In genomic region chr14:65044596-65044959, GRCh38 we compare ENCODE assay signal across 19 cellular contexts. TPM values are rescaled to one million over a fixed set of nuclear protein-coding genes. Genes with fewer than 3 reads are reported as not detected.
DNase-seq lines count a peak whose midpoint lies in the region; ATAC-seq, FAIRE-seq and TF ChIP-seq lines count a peak whose summit lies in the region.
"Had no signal": no experiment of that assay in that cellular context is flagged by ENCODE, and none has a peak within 500 bp of the region (broad histone marks: within the 10 kb centered on the region; RNA-seq: fewer than 3 reads in every experiment).

No MANE protein-coding gene starts in this region.

- no peaks in the 10 kb centered on the region for H3K23me2 ChIP-seq in H9 (ENCODE audit: insufficient read length, low read depth, low read length, poor library complexity, severe bottlenecking)

- peak; percentile 90 to 96 for ATAC-seq in natural killer cell treated with Interleukin-12 subunit alpha and Interleukin-12 subunit beta and Interleukin-15 and Interleukin-18, amount 100 ng/mL, for 72 hours
- no peak for ATAC-seq in HG03342 (IDR thresholded peaks at IDR 0.05; ENCODE audit: unreplicated experiment)
- ATAC-seq: activated T-cell treated with anti-CD3 and anti-CD28 coated beads, Interleukin-2, amount 50 U/mL, for 4 hours had no signal

- no peak overlapping the region for H4K5ac ChIP-seq in H9 (ENCODE audit: insufficient read length, low read depth, low read length)

- no peaks in the 10 kb centered on the region for H4K20me1 ChIP-seq in H9 (ENCODE audit: control insufficient read depth, insufficient read depth, insufficient read length)

- no peak overlapping the region for H3K4me2 ChIP-seq in H9 (ENCODE audit: insufficient read depth, insufficient read length, low read length)

- H2BK12ac ChIP-seq in H9 (ENCODE audit: insufficient read length, low read depth, low read length) = no peak overlapping the region

- no peak overlapping the region for H3K4ac ChIP-seq in H9 (ENCODE audit: low read depth, low read length)

- H3K4me3 Mint-ChIP-seq in H9 = no peak overlapping the region
- peak overlapping the region; percentile 70 for H3K4me3 Mint-ChIP-seq in natural killer cell treated with Interleukin-12 subunit alpha and Interleukin-12 subunit beta and Interleukin-15 and Interleukin-18, amount 100 ng/mL, for 72 hours
- H3K4me3 Mint-ChIP-seq: activated B cell treated with CpG ODN at 0.5 μM for 24 hours; activated T-cell treated with anti-CD3 and anti-CD28 coated beads, Interleukin-2, amount 50 U/mL, for 4 hours; CD4-positive, alpha-beta memory T cell had no signal

- no CpG with 5 or more reads among the region's 9 CpGs for whole genome bisulfite sequencing in H9 (ENCODE audit: extremely low coverage, insufficient read length, low lambda C conversion rate)

- no peak overlapping the region for H3K14ac ChIP-seq in H9 (ENCODE audit: insufficient read depth, low read length)

- H3K36me3 ChIP-seq in effector memory CD4-positive, alpha-beta T cell (ENCODE audit: control insufficient read depth, insufficient read depth, low read length) = peaks cover 19% of the 10 kb centered on the region

- no peak overlapping the region for H4K91ac ChIP-seq in H9 (ENCODE audit: insufficient read length, low read depth, low read length)

- H3K27me3 Mint-ChIP-seq in H9 (ENCODE audit: low read depth) = no peaks in the 10 kb centered on the region
- H3K27me3 Mint-ChIP-seq in natural killer cell treated with Interleukin-12 subunit alpha and Interleukin-12 subunit beta and Interleukin-15 and Interleukin-18, amount 100 ng/mL, for 72 hours = no peaks in the 10 kb centered on the region
- H3K27me3 Mint-ChIP-seq: activated B cell treated with CpG ODN at 0.5 μM for 24 hours; CD4-positive, alpha-beta memory T cell had no signal

- no peaks in the 10 kb centered on the region for H3K27me3 ChIP-seq in H9 (ENCODE audit: insufficient read depth, low read length)
- H3K27me3 ChIP-seq in effector memory CD4-positive, alpha-beta T cell (replicated peaks; ENCODE audit: control insufficient read depth, insufficient read depth, low read length, poor library complexity, severe bottlenecking) = no peaks in the 10 kb centered on the region
- H3K27me3 ChIP-seq: SJSA1 had no signal

- no peak overlapping the region for H2BK5ac ChIP-seq in H9 (ENCODE audit: insufficient read length, low read length)

- FAIRE-seq in H54 (lab: Jason Lieb, UNC) = no peak

- H4K8ac ChIP-seq in H9 (replicated peaks; ENCODE audit: insufficient read length, low read depth, low read length) = no peak overlapping the region

- peaks cover 7 to 8% of the 10 kb centered on the region in 2 experiments for H3K4me1 Mint-ChIP-seq in H9
- H3K4me1 Mint-ChIP-seq in natural killer cell treated with Interleukin-12 subunit alpha and Interleukin-12 subunit beta and Interleukin-15 and Interleukin-18, amount 100 ng/mL, for 72 hours (ENCODE audit: low read depth in 2 of 2) = peaks cover 27 to 32% of the 10 kb centered on the region in 2 donors

- TF ChIP-seq POLR2A in H54 (IDR thresholded peaks at IDR 0.05; ENCODE audit: low read depth, low read length) = no peak

- no peaks in the 10 kb centered on the region for H3K4me1 ChIP-seq in H9 (ENCODE audit: insufficient read depth, low read length)
- no peaks in the 10 kb centered on the region for H3K4me1 ChIP-seq in effector memory CD4-positive, alpha-beta T cell (ENCODE audit: control insufficient read depth, insufficient read depth, low read length, poor library complexity, severe bottlenecking)
- H3K4me1 ChIP-seq: SJSA1 had no signal

- H3K23ac ChIP-seq in H9 (ENCODE audit: insufficient read length, low read depth, low read length) = no peak overlapping the region

- no peak for TF ChIP-seq CTCF in H9 (conservative IDR thresholded peaks at IDR 0.05)

- H3T11ph ChIP-seq in H9 (ENCODE audit: low read length) = no peak overlapping the region

- H2BK120ac ChIP-seq in H9 (ENCODE audit: low read depth, low read length, poor library complexity, severe bottlenecking) = no peak overlapping the region

- no peak for DNase-seq in H9
- peak; percentile 93 for DNase-seq in NOMO-1 treated with DMSO at 0.1 percent for 48 hours (lab: John Stamatoyannopoulos, UW; ENCODE audit: unreplicated experiment)
- peak; percentile 53 for DNase-seq in globus pallidus (ENCODE audit: low spot score)
- peak; percentile 79 for DNase-seq in natural killer cell treated with Interleukin-12 subunit alpha and Interleukin-12 subunit beta and Interleukin-15 and Interleukin-18, amount 100 ng/mL, for 72 hours (ENCODE audit: low spot score)
- DNase-seq in H54 (ENCODE audit: insufficient read length, low spot score) = no peak
- no peak for DNase-seq in NCI-H2107 (lab: John Stamatoyannopoulos, UW)
- no peak for DNase-seq in effector memory CD4-positive, alpha-beta T cell
- DNase-seq: activated B cell treated with CpG ODN at 0.5 μM for 24 hours; activated T-cell treated with anti-CD3 and anti-CD28 coated beads, Interleukin-2, amount 50 U/mL, for 4 hours; CD4-positive, alpha-beta memory T cell; effector CD8-positive, alpha-beta T cell; foreskin fibroblast; HCEC 1CT; islet precursor cell; NCI-H1694 treated with DMSO at 0.1 percent for 48 hours; NCI-H774 had no signal

- H3K27ac ChIP-seq in H9 (ENCODE audit: insufficient read length, low read depth, low read length) = no peak overlapping the region
- no peak overlapping the region for H3K27ac ChIP-seq in effector memory CD4-positive, alpha-beta T cell (ENCODE audit: insufficient read depth, low read length, poor library complexity, severe bottlenecking)
- H3K27ac ChIP-seq: SJSA1 had no signal

- H2AFZ ChIP-seq in H9 (ENCODE audit: low read length) = no peak overlapping the region

- H3K9ac ChIP-seq in H9 (ENCODE audit: extremely low read depth, insufficient read length, low read length) = no peak overlapping the region

- H3K79me2 ChIP-seq in H9 (ENCODE audit: insufficient read depth, low read length) = no peaks in the 10 kb centered on the region

- no peak overlapping the region for H3K56ac ChIP-seq in H9 (ENCODE audit: insufficient read length, low read depth, low read length)

- H2BK15ac ChIP-seq in H9 (ENCODE audit: low read depth, low read length) = no peak overlapping the region

- no peak overlapping the region for H2BK20ac ChIP-seq in H9 (ENCODE audit: low read depth, low read length, poor library complexity, severe bottlenecking)

- H2AK5ac ChIP-seq in H9 (ENCODE audit: insufficient read length, low read length) = no peak overlapping the region

- no peaks in the 10 kb centered on the region for H3K9me3 ChIP-seq in H9 (ENCODE audit: control insufficient read depth, low read depth, low read length)
- no peaks in the 10 kb centered on the region for H3K9me3 ChIP-seq in effector memory CD4-positive, alpha-beta T cell (ENCODE audit: control insufficient read depth, low read length)
- H3K9me3 ChIP-seq: SJSA1 had no signal

- no peaks in the 10 kb centered on the region for H3K9me3 Mint-ChIP-seq in H9
- H3K9me3 Mint-ChIP-seq in natural killer cell treated with Interleukin-12 subunit alpha and Interleukin-12 subunit beta and Interleukin-15 and Interleukin-18, amount 100 ng/mL, for 72 hours = no peaks in the 10 kb centered on the region
- H3K9me3 Mint-ChIP-seq: activated B cell treated with CpG ODN at 0.5 μM for 24 hours; activated T-cell treated with anti-CD3 and anti-CD28 coated beads, Interleukin-2, amount 50 U/mL, for 4 hours; CD4-positive, alpha-beta memory T cell had no signal

- peaks cover 5 to 40% (median 35%) of the 10 kb centered on the region in 3 experiments; a peak in 6 of 7 replicates for H3K36me3 Mint-ChIP-seq in H9 (ENCODE audit: insufficient read depth in 1 of 3, low read depth in 3 of 3)
- peaks cover 5% of the 10 kb centered on the region for H3K36me3 Mint-ChIP-seq in natural killer cell treated with Interleukin-12 subunit alpha and Interleukin-12 subunit beta and Interleukin-15 and Interleukin-18, amount 100 ng/mL, for 72 hours

- H3K4me3 ChIP-seq in effector memory CD4-positive, alpha-beta T cell (ENCODE audit: insufficient read depth, low read depth, low read length, poor library complexity, severe bottlenecking) = no peak overlapping the region
- H3K4me3 ChIP-seq: SJSA1, skin epidermis had no signal

- H3K18ac ChIP-seq in H9 (ENCODE audit: insufficient read length, low read depth, low read length) = no peak overlapping the region

- H3K27ac Mint-ChIP-seq in H9 = peak overlapping the region in 2 of 3 experiments; percentile 42 to 53; a peak in 2 of 7 replicates
- peak overlapping the region; percentile 78 to 90 for H3K27ac Mint-ChIP-seq in natural killer cell treated with Interleukin-12 subunit alpha and Interleukin-12 subunit beta and Interleukin-15 and Interleukin-18, amount 100 ng/mL, for 72 hours
- H3K27ac Mint-ChIP-seq: activated B cell treated with CpG ODN at 0.5 μM for 24 hours had no signal

- H3K79me1 ChIP-seq in H9 (ENCODE audit: insufficient read depth, low read depth, low read length, poor library complexity, severe bottlenecking) = no peaks in the 10 kb centered on the region

RNA-seq across cellular contexts. Expression of gene MAX, which starts 57.7 kb away (rescaled TPM):
- 65.7 and 72.9 TPM in 2 replicates for total RNA-seq in H9 (2021)
- 100 to 1,000 TPM; 167 to 171 TPM for total RNA-seq in natural killer cell treated with Interleukin-12 subunit alpha and Interleukin-12 subunit beta and Interleukin-15 and Interleukin-18, amount 100 ng/mL, for 72 hours

RNA-seq across cellular contexts. Expression of gene FNTB, which starts 57.9 kb away (rescaled TPM):
- total RNA-seq in H9 (2021) = 17.4 and 20.7 TPM in 2 replicates
- total RNA-seq in natural killer cell treated with Interleukin-12 subunit alpha and Interleukin-12 subunit beta and Interleukin-15 and Interleukin-18, amount 100 ng/mL, for 72 hours = 10 to 100 TPM; 13.4 to 30.9 TPM

Comparison
In these comparisons a context has a peak if more than half of its experiments do, and no peak if none do; other contexts are left out.
1. DNase-seq: peak in NOMO-1 treated with DMSO at 0.1 percent for 48 hours (single experiment), globus pallidus (single experiment) and natural killer cell treated with Interleukin-12 subunit alpha and Interleukin-12 subunit beta and Interleukin-15 and Interleukin-18, amount 100 ng/mL, for 72 hours (single experiment); none in H9 (single experiment), H54 (single experiment), NCI-H2107 (single experiment) and effector memory CD4-positive, alpha-beta T cell (0 of 3).